8 cellular contexts compared by ENCODE assay signal in genomic region chr16:31487076-31487719, GRCh38. TPM values are rescaled to one million over a fixed set of nuclear protein-coding genes. Genes with fewer than 3 reads are reported as not detected.
A peak's percentile ranks its signal among the peaks of the same experiment; 100 is the strongest.
DNase-seq lines count a peak whose midpoint lies in the region; ATAC-seq and TF ChIP-seq lines count a peak whose summit lies in the region.

No MANE protein-coding gene starts in this region.

- H3K36me3 ChIP-seq in HCT116 (ENCODE audit: control insufficient read depth in 1 of 2, insufficient read depth in 2 of 2, low read length in 2 of 2) = no peaks in the 10 kb centered on the region; a peak in 1 of 4 replicates

- BruUV-seq in HCT116 (replicated peaks; lab: Mats Ljungman, UMichigan) = no TSS peak

- CTCF ChIA-PET in HCT116 (lab: Charles Lee) = interaction anchor here (1.4 kb wide), 1 partner anchor 14 kb away, joined by 3 read pairs; no protein-coding TSS in a partner anchor
- CTCF ChIA-PET in activated CD8-positive, alpha-beta T cell treated with anti-CD3 and anti-CD28 coated beads for 36 hours (lab: Charles Lee) = interaction anchor here (0.8 to 1.4 kb wide), 2 partner anchors 9 to 12 kb away, joined by 3 to 5 read pairs; no protein-coding TSS in a partner anchor

- peaks cover 3% of the 10 kb centered on the region for H3K4me1 Mint-ChIP-seq in activated CD8-positive, alpha-beta T cell treated with anti-CD3 and anti-CD28 coated beads for 36 hours (ENCODE audit: low read depth)
- H3K4me1 Mint-ChIP-seq in stimulated activated memory B cell treated with anti-CD40 and anti-IgM and Interleukin-4, amounts not matched to agents 10 μg/mL and 1 μg/mL and 100 μg/mL, for 72 hours = peaks cover 9% of the 10 kb centered on the region

- H3K36me3 Mint-ChIP-seq in activated CD8-positive, alpha-beta T cell treated with anti-CD3 and anti-CD28 coated beads for 36 hours (ENCODE audit: low read depth) = peaks cover 3% of the 10 kb centered on the region
- peaks cover 17% of the 10 kb centered on the region for H3K36me3 Mint-ChIP-seq in stimulated activated memory B cell treated with anti-CD40 and anti-IgM and Interleukin-4, amounts not matched to agents 10 μg/mL and 1 μg/mL and 100 μg/mL, for 72 hours

- no peaks in the 10 kb centered on the region for H4K20me1 ChIP-seq in HCT116 (ENCODE audit: insufficient read depth)

- H3K27ac Mint-ChIP-seq in activated CD8-positive, alpha-beta T cell treated with anti-CD3 and anti-CD28 coated beads for 36 hours = no peak overlapping the region
- peak overlapping the region; percentile 59 for H3K27ac Mint-ChIP-seq in stimulated activated memory B cell treated with anti-CD40 and anti-IgM and Interleukin-4, amounts not matched to agents 10 μg/mL and 1 μg/mL and 100 μg/mL, for 72 hours

- TF ChIP-seq RAD21 in HCT116 (IDR thresholded peaks at IDR 0.05; ENCODE audit: low read depth) = no peak

- H2AFZ ChIP-seq in HCT116 (ENCODE audit: low read depth, low read length, poor library complexity, severe bottlenecking) = no peak overlapping the region

- ATAC-seq in HCT116 (peak; percentile 13), HG03025 (IDR thresholded peaks at IDR 0.05; ENCODE audit: low FRiP score, unreplicated experiment) (no peak), HG02588 (IDR thresholded peaks at IDR 0.05; ENCODE audit: unreplicated experiment) (no peak), HG03159 (IDR thresholded peaks at IDR 0.05; ENCODE audit: unreplicated experiment) (no peak)
- ATAC-seq in activated CD8-positive, alpha-beta T cell treated with anti-CD3 and anti-CD28 coated beads for 36 hours = no peak
- ATAC-seq in stimulated activated memory B cell treated with anti-CD40 and anti-IgM and Interleukin-4, amounts not matched to agents 10 μg/mL and 1 μg/mL and 100 μg/mL, for 72 hours = no peak

- no peaks in the 10 kb centered on the region for H3K27me3 Mint-ChIP-seq in activated CD8-positive, alpha-beta T cell treated with anti-CD3 and anti-CD28 coated beads for 36 hours
- peaks cover 30% of the 10 kb centered on the region for H3K27me3 Mint-ChIP-seq in stimulated activated memory B cell treated with anti-CD40 and anti-IgM and Interleukin-4, amounts not matched to agents 10 μg/mL and 1 μg/mL and 100 μg/mL, for 72 hours

- POLR2A ChIA-PET in HCT116 (lab: Charles Lee) = no interaction called here
- POLR2A ChIA-PET in activated CD8-positive, alpha-beta T cell treated with anti-CD3 and anti-CD28 coated beads for 36 hours (lab: Charles Lee) = interaction anchor here (0.5 to 2.2 kb wide), 5 partner anchors 11 to 461 kb away, joined by 3 to 16 read pairs (median 6); a partner anchor contains a TSS

- RAD21 ChIA-PET in HCT116 (lab: Charles Lee; ENCODE audit: low non-redundant PET in 1 of 2, low total read pairs in 2 of 2, uncharacterized antibody in 2 of 2, unreplicated experiment in 2 of 2) = no interaction called here

- no peaks in the 10 kb centered on the region for H3K79me2 ChIP-seq in HCT116 (ENCODE audit: insufficient read depth, low read length)

- H3K9ac ChIP-seq in HCT116 (ENCODE audit: low read length) = peak overlapping the region; percentile 54

- H3K9me3 ChIP-seq in HCT116 (ENCODE audit: control insufficient read depth in 1 of 2, insufficient read depth in 1 of 2, low read depth in 1 of 2, low read length in 2 of 2) = no peaks in the 10 kb centered on the region
- no peaks in the 10 kb centered on the region for H3K9me3 ChIP-seq in iPS-18c (ENCODE audit: control insufficient read depth, insufficient read depth, low read length)

- H3K9me3 Mint-ChIP-seq in activated CD8-positive, alpha-beta T cell treated with anti-CD3 and anti-CD28 coated beads for 36 hours = no peaks in the 10 kb centered on the region
- no peaks in the 10 kb centered on the region for H3K9me3 Mint-ChIP-seq in stimulated activated memory B cell treated with anti-CD40 and anti-IgM and Interleukin-4, amounts not matched to agents 10 μg/mL and 1 μg/mL and 100 μg/mL, for 72 hours

- peak overlapping the region; percentile 79 for H3K4me3 Mint-ChIP-seq in activated CD8-positive, alpha-beta T cell treated with anti-CD3 and anti-CD28 coated beads for 36 hours
- H3K4me3 Mint-ChIP-seq in stimulated activated memory B cell treated with anti-CD40 and anti-IgM and Interleukin-4, amounts not matched to agents 10 μg/mL and 1 μg/mL and 100 μg/mL, for 72 hours = peak overlapping the region; percentile 91

- peaks cover 7 to 20% of the 10 kb centered on the region in 2 experiments; a peak in 3 of 4 replicates for H3K4me1 ChIP-seq in HCT116 (ENCODE audit: control insufficient read depth in 1 of 2, insufficient read depth in 2 of 2, low read length in 2 of 2)

- intact Hi-C loops in HCT116 (cut with micrococcal nuclease) = no loop called here
- intact Hi-C loops in activated CD8-positive, alpha-beta T cell treated with anti-CD3 and anti-CD28 coated beads for 36 hours (cut with micrococcal nuclease) = no loop called here

- H3K4me2 ChIP-seq in HCT116 (ENCODE audit: low read length) = peak overlapping the region; percentile 97

- H3K27ac ChIP-seq in HCT116 (ENCODE audit: low read depth, low read length) = peak overlapping the region; percentile 28; the same call in 1 of the 2 replicates

- H3K4me3 ChIP-seq in HCT116 (replicated peaks in 1 of 2; ENCODE audit: low read depth in 1 of 2, low read length in 2 of 2) = peak overlapping the region; percentile 54 to 59
- peak overlapping the region; percentile 53 for H3K4me3 ChIP-seq in iPS-18c (ENCODE audit: insufficient read depth, low read depth, low read length)

- no peak for TF ChIP-seq CTCF in HCT116 (IDR thresholded peaks at IDR 0.05 in 2 of 3, conservative IDR thresholded peaks at IDR 0.05 in 1 of 3; ENCODE audit: borderline replicate concordance in 1 of 3, insufficient read depth in 1 of 3, low read depth in 2 of 3, low read length in 2 of 3)
- TF ChIP-seq CTCF in activated CD8-positive, alpha-beta T cell treated with anti-CD3 and anti-CD28 coated beads for 36 hours (IDR thresholded peaks at IDR 0.05) = no peak

- H3K9me2 ChIP-seq in HCT116 (ENCODE audit: insufficient read depth) = no peaks in the 10 kb centered on the region

- DNase-seq in HCT116 (ENCODE audit: low read depth, low spot score) = no peak
- DNase-seq in activated CD8-positive, alpha-beta T cell treated with anti-CD3 and anti-CD28 coated beads for 36 hours = no peak
- no peak for DNase-seq in inferior parietal cortex (ENCODE audit: extremely low spot score)

- H3K27me3 ChIP-seq in HCT116 (ENCODE audit: insufficient read depth, low read length) = no peaks in the 10 kb centered on the region

- no peak for TF ChIP-seq POLR2A in HCT116 (IDR thresholded peaks at IDR 0.05; ENCODE audit: borderline replicate concordance, extremely low read depth, insufficient read depth, insufficient read length)

TF ChIP-seq in HCT116, 20 proteins besides CTCF, POLR2A, EP300 and RAD21 (continues in another document):
- no peak for TF ChIP-seq ZFX (IDR thresholded peaks at IDR 0.05)
- TF ChIP-seq MAX (IDR thresholded peaks at IDR 0.05) = no peak
- no peak for TF ChIP-seq TCF7L2 (IDR thresholded peaks at IDR 0.05; ENCODE audit: borderline replicate concordance, extremely low read depth, insufficient read depth, insufficient read length)
- TF ChIP-seq FOSL1 (IDR thresholded peaks at IDR 0.05; ENCODE audit: low read depth) = no peak
- no peak for TF ChIP-seq SIN3A (IDR thresholded peaks at IDR 0.05; ENCODE audit: low read depth)
- TF ChIP-seq SP1 (IDR thresholded peaks at IDR 0.05; ENCODE audit: low read depth) = no peak
- no peak for TF ChIP-seq REST (IDR thresholded peaks at IDR 0.05; ENCODE audit: low read depth)
- no peak for TF ChIP-seq SRF (IDR thresholded peaks at IDR 0.05; ENCODE audit: low read depth)

RNA-seq across cellular contexts. Expression of gene SLC5A2, which starts 4.3 kb away (rescaled TPM):
- 0.10 TPM for total RNA-seq in HCT116 (2021; ENCODE audit: unreplicated experiment)
- 0.94 and 4.3 TPM in 2 replicates for polyA plus RNA-seq in HCT116 (2012)
- total RNA-seq in activated CD8-positive, alpha-beta T cell treated with anti-CD3 and anti-CD28 coated beads for 36 hours = not detected

RNA-seq across cellular contexts. Expression of gene TGFB1I1, which starts 15.2 kb away (rescaled TPM):
- total RNA-seq in HCT116 (2021; ENCODE audit: unreplicated experiment) = 8.7 TPM
- 12.0 and 12.8 TPM in 2 replicates for polyA plus RNA-seq in HCT116 (2012)
- 1 to 10 TPM in 1 of 2 experiments, under 1 TPM in 1; 0.92 to 1.2 TPM for total RNA-seq in activated CD8-positive, alpha-beta T cell treated with anti-CD3 and anti-CD28 coated beads for 36 hours

RNA-seq across cellular contexts. Expression of gene RUSF1, which starts 21.0 kb away (rescaled TPM):
- 59.3 TPM for total RNA-seq in HCT116 (2021; ENCODE audit: unreplicated experiment)
- 63.7 and 79.2 TPM in 2 replicates for polyA plus RNA-seq in HCT116 (2012)
- total RNA-seq in activated CD8-positive, alpha-beta T cell treated with anti-CD3 and anti-CD28 coated beads for 36 hours = 10 to 100 TPM; 35.8 to 36.7 TPM

RNA-seq across cellular contexts. Expression of gene ARMC5, which starts 27.9 kb away (rescaled TPM):
- 11.8 TPM for total RNA-seq in HCT116 (2021; ENCODE audit: unreplicated experiment)
- polyA plus RNA-seq in HCT116 (2012) = 9.9 and 10.2 TPM in 2 replicates
- 10 to 100 TPM in 1 of 2 experiments, 1 to 10 TPM in 1; 8.2 to 10.0 TPM for total RNA-seq in activated CD8-positive, alpha-beta T cell treated with anti-CD3 and anti-CD28 coated beads for 36 hours

RNA-seq across cellular contexts. Expression of gene AHSP, which starts 40.5 kb away (rescaled TPM):
- total RNA-seq in HCT116 (2021; ENCODE audit: unreplicated experiment) = not detected
- not detected in 2 replicates for polyA plus RNA-seq in HCT116 (2012)
- total RNA-seq in activated CD8-positive, alpha-beta T cell treated with anti-CD3 and anti-CD28 coated beads for 36 hours = not detected
